8 cellular contexts compared by ENCODE assay signal in the genomic region with DNA sequence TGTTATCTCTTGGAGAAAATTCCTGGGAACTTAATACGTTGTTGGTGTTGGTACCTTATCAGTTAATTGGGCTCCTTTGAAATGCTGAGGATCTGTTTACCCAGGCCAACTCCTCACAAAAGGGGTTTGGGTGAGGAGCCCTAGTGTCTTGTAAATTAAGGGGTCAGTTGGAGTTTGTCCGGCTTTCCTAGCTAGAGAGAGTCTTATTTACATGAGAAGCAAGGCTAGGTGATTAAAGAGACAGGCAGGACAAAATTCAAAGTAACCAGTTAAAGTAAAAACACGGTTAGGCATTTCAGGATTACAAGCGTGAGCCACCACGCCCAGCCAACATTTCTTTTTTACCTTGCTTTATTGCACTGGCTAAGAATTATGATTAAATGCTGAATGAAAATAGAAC.
DNase-seq lines count a peak whose midpoint lies in the region; ATAC-seq and TF ChIP-seq lines count a peak whose summit lies in the region.
"Not testable (repeated sequence)": the region's sequence is repeated elsewhere in the genome, so short reads cannot be mapped to it uniquely, and the experiment has no call there.

No MANE protein-coding gene starts in this region.

- not testable (repeated sequence) for H4K20me1 ChIP-seq in GM23338 (replicated peaks; ENCODE audit: insufficient read depth); hepatocyte (ENCODE audit: insufficient read depth, poor library complexity, severe bottlenecking); smooth muscle cell (ENCODE audit: low read depth)

- H3K9ac ChIP-seq in mesendoderm (ENCODE audit: low read length); smooth muscle cell (ENCODE audit: low read depth): not testable (repeated sequence)

- CTCF ChIA-PET in WTC11 (lab: Charles Lee): not testable (repeated sequence)

- H2BK15ac ChIP-seq in mesendoderm (replicated peaks; ENCODE audit: low read depth): not testable (repeated sequence)

- not testable (repeated sequence) for H3K4me2 ChIP-seq in GM23338; mesendoderm (ENCODE audit: low read length); smooth muscle cell
- peak overlapping the region; percentile 32 for H3K4me2 ChIP-seq in hepatocyte

- ATAC-seq in GM23338 (peak; percentile 80), WTC11 (peak; percentile 59)

- in situ Hi-C loops in HAP-1 (cut with MboI; ENCODE audit: low sequenced_read_pairs): not testable (repeated sequence)

- H3K27me3 ChIP-seq in GM23338 (ENCODE audit: insufficient read depth): peaks cover 77% of the 10 kb centered on the region
- H3K27me3 ChIP-seq in HAP-1 (ENCODE audit: low read depth); hepatocyte; mesendoderm (ENCODE audit: insufficient read depth, low read length, poor library complexity); smooth muscle cell (ENCODE audit: low read depth): not testable (repeated sequence)

- TF ChIP-seq CTCF in GM23338 (conservative IDR thresholded peaks at IDR 0.05; ENCODE audit: low read depth in 2 of 2); WTC11 (IDR thresholded peaks at IDR 0.05); hepatocyte (IDR thresholded peaks at IDR 0.05; ENCODE audit: poor library complexity); smooth muscle cell (IDR thresholded peaks at IDR 0.05; ENCODE audit: borderline replicate concordance, insufficient read depth, poor library complexity, severe bottlenecking): not testable (repeated sequence)

- not testable (repeated sequence) for H4K8ac ChIP-seq in mesendoderm (ENCODE audit: low read depth, low read length)

- WGBS in hepatocyte (ENCODE audit: low lambda C conversion rate, missing lambda C conversion rate): 3% methylated on average over 5 of the region's 5 CpGs
- no CpG with 5 or more reads among the region's 5 CpGs for WGBS in mesendoderm (ENCODE audit: extremely low coverage, insufficient coverage, low lambda C conversion rate)
- WGBS in smooth muscle cell (ENCODE audit: low lambda C conversion rate): 10% methylated on average over 5 of the region's 5 CpGs

- not testable (repeated sequence) for H3K9me2 ChIP-seq in GM23338 (ENCODE audit: insufficient read depth); hepatocyte (replicated peaks; ENCODE audit: insufficient read depth)

- H3K36me3 ChIP-seq in GM23338 (ENCODE audit: insufficient read depth); HAP-1 (replicated peaks); hepatocyte (replicated peaks; ENCODE audit: insufficient read depth, low read depth); mesendoderm (ENCODE audit: control insufficient read depth, insufficient read depth, low read length); smooth muscle cell (ENCODE audit: low read depth): not testable (repeated sequence)

- H3K4me1 Mint-ChIP-seq in GM23338 (peaks cover 15% of the 10 kb centered on the region; the same call in 2 of the 3 replicates), WTC11 (peaks cover 21% of the 10 kb centered on the region)

- H3K4me1 ChIP-seq in GM23338 (ENCODE audit: insufficient read depth) (peaks cover 14% of the 10 kb centered on the region; the same call in 1 of the 2 replicates), smooth muscle cell (ENCODE audit: low read depth) (peaks cover 16% of the 10 kb centered on the region)
- not testable (repeated sequence) for H3K4me1 ChIP-seq in HAP-1; hepatocyte (ENCODE audit: insufficient read depth); mesendoderm (ENCODE audit: control insufficient read depth, low read depth, low read length)

- H3F3A ChIP-seq in GM23338 (replicated peaks; ENCODE audit: low read depth); smooth muscle cell (ENCODE audit: low read depth): not testable (repeated sequence)

- H4K5ac ChIP-seq in mesendoderm (ENCODE audit: low read length): not testable (repeated sequence)

- H3K4ac ChIP-seq in mesendoderm (ENCODE audit: low read depth, low read length): not testable (repeated sequence)

- not testable (repeated sequence) for H3K36me3 Mint-ChIP-seq in GM23338 (ENCODE audit: low read depth); WTC11

- not testable (repeated sequence) for H3K9me3 ChIP-seq in HAP-1; hepatocyte (ENCODE audit: low read depth); smooth muscle cell (replicated peaks; ENCODE audit: low read depth)

- H3K4me3 Mint-ChIP-seq in GM23338, WTC11: not testable (repeated sequence)

- not testable (repeated sequence) for H2BK120ac ChIP-seq in mesendoderm (ENCODE audit: low read depth, low read length)

- not testable (repeated sequence) for H2BK5ac ChIP-seq in mesendoderm (ENCODE audit: low read length)

- H3K23ac ChIP-seq in mesendoderm (ENCODE audit: low read length): not testable (repeated sequence)

- H3K56ac ChIP-seq in mesendoderm (ENCODE audit: low read length): not testable (repeated sequence)

- peak; percentile 82 for DNase-seq in GM23338 (ENCODE audit: low spot score)
- DNase-seq in HAP-1 (ENCODE audit: low spot score in 2 of 2): peak; percentile 4 to 12
- DNase-seq in NCI-H146 (lab: John Stamatoyannopoulos, UW): peak; percentile 65
- peak; percentile 30 for DNase-seq in WTC11 (ENCODE audit: low spot score)
- DNase-seq in hepatocyte (ENCODE audit: low spot score); smooth muscle cell (lab: John Stamatoyannopoulos, UW; ENCODE audit: unreplicated experiment): not testable (repeated sequence)
- DNase-seq in iPS DF 4.7 (ENCODE audit: extremely low read depth, low spot score): peak; percentile 30
- DNase-seq in mesendoderm: peak; percentile 90

- POLR2A ChIA-PET in WTC11 (lab: Charles Lee): not testable (repeated sequence)

- not testable (repeated sequence) for H3K27ac Mint-ChIP-seq in GM23338, WTC11

- not testable (repeated sequence) for H3K18ac ChIP-seq in mesendoderm (ENCODE audit: low read length)

- H2AK5ac ChIP-seq in mesendoderm (ENCODE audit: low read length): not testable (repeated sequence)

- H2AFZ ChIP-seq in GM23338, hepatocyte: not testable (repeated sequence)
- peak overlapping the region; percentile 8 for H2AFZ ChIP-seq in smooth muscle cell (ENCODE audit: low read depth)

- not testable (repeated sequence) for H3K79me1 ChIP-seq in mesendoderm (ENCODE audit: low read length)

- H3K27ac ChIP-seq in GM23338 (ENCODE audit: low read depth); hepatocyte; mesendoderm (ENCODE audit: low read depth, low read length); smooth muscle cell (ENCODE audit: low read depth): not testable (repeated sequence)

- H3K4me3 ChIP-seq in GM23338; HAP-1; hepatocyte; mesendoderm (ENCODE audit: low read length); smooth muscle cell: not testable (repeated sequence)

- not testable (repeated sequence) for H3K9me3 Mint-ChIP-seq in GM23338, WTC11

- H3K79me2 ChIP-seq in GM23338 (replicated peaks; ENCODE audit: insufficient read depth); hepatocyte; mesendoderm (ENCODE audit: control insufficient read depth, insufficient read depth, low read length); smooth muscle cell (ENCODE audit: low read depth): not testable (repeated sequence)

- H3K27me3 Mint-ChIP-seq in GM23338 (ENCODE audit: insufficient read depth, low read depth, poor library complexity): peaks cover 42% of the 10 kb centered on the region
- H3K27me3 Mint-ChIP-seq in WTC11 (ENCODE audit: low read depth): peaks cover 81% of the 10 kb centered on the region

TF ChIP-seq in GM23338, 12 proteins besides CTCF, POLR2A, EP300 and RAD21:
- TF ChIP-seq POLR2AphosphoS5 (IDR thresholded peaks at IDR 0.05; ENCODE audit: low read depth) (peak; percentile 59; the same call in 1 of the 2 replicates), NANOG (IDR thresholded peaks at IDR 0.05; ENCODE audit: borderline replicate concordance) (peak; percentile 92)

TF ChIP-seq in WTC11, 78 proteins besides CTCF, POLR2A, EP300 and RAD21 (continues in another document):
- TF ChIP-seq FOXK1 (CRISPR knock-in tag; IDR thresholded peaks at IDR 0.05): peak; percentile 81
- TF ChIP-seq, protein P1, sequence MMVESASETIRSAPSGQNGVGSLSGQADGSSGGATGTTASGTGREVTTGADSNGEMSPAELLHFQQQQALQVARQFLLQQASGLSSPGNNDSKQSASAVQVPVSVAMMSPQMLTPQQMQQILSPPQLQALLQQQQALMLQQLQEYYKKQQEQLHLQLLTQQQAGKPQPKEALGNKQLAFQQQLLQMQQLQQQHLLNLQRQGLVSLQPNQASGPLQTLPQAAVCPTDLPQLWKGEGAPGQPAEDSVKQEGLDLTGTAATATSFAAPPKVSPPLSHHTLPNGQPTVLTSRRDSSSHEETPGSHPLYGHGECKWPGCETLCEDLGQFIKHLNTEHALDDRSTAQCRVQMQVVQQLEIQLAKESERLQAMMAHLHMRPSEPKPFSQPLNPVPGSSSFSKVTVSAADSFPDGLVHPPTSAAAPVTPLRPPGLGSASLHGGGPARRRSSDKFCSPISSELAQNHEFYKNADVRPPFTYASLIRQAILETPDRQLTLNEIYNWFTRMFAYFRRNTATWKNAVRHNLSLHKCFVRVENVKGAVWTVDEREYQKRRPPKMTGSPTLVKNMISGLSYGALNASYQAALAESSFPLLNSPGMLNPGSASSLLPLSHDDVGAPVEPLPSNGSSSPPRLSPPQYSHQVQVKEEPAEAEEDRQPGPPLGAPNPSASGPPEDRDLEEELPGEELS (CRISPR knock-in tag; IDR thresholded peaks at IDR 0.05): peak; percentile 48; the same call in 1 of the 2 replicates
- 0 out of 2 replicates have a peak, but pooled peaks have one; percentile 18 for TF ChIP-seq SP1 (CRISPR knock-in tag; conservative IDR thresholded peaks at IDR 0.05)
